ENCODE assay signal across 12 cellular contexts in the genomic region with DNA sequence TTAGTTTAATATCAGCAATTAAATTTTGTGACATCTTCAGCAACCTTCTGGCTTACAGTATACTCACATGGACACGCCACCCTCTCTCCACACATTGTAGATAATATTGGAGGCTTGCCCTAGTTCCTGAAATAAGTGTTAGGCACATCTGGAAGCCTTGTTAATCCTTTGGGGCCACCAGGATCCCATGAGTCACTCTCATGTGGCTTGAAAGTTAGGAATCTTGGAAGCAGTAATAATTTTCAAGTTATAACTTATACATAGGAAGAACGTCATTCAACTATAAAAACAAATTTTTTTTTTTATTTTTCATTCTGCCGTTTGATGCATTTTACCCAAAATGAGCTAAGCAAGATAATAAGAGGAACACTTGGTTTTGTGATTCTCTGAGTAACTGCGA. TPM values are rescaled to one million over a fixed set of nuclear protein-coding genes. Genes with fewer than 3 reads are reported as not detected.
DNase-seq lines count a peak whose midpoint lies in the region; ATAC-seq and TF ChIP-seq lines count a peak whose summit lies in the region.
"Had no signal": no experiment of that assay in that cellular context is flagged by ENCODE, and none has a peak within 500 bp of the region (broad histone marks: within the 10 kb centered on the region; RNA-seq: fewer than 3 reads in every experiment).

No MANE protein-coding gene starts in this region.

- no peak for TF ChIP-seq CTCF in colonic mucosa (IDR thresholded peaks at IDR 0.05)
- TF ChIP-seq CTCF in hepatocyte (IDR thresholded peaks at IDR 0.05; ENCODE audit: poor library complexity) = no peak

- no peaks in the 10 kb centered on the region for H3K4me1 ChIP-seq in colonic mucosa
- peaks cover 25% of the 10 kb centered on the region for H3K4me1 ChIP-seq in hepatocyte (ENCODE audit: insufficient read depth)
- peaks cover 51% of the 10 kb centered on the region for H3K4me1 ChIP-seq in stomach smooth muscle (ENCODE audit: control insufficient read depth, insufficient read depth, low read length)
- H3K4me1 ChIP-seq: prostate gland had no signal

- no peaks in the 10 kb centered on the region for H4K20me1 ChIP-seq in hepatocyte (ENCODE audit: insufficient read depth, poor library complexity, severe bottlenecking)

- H3K4me3 ChIP-seq in colonic mucosa (no peak overlapping the region), hepatocyte (no peak overlapping the region), stomach smooth muscle (ENCODE audit: low read length in 2 of 2) (peak overlapping the region in 1 of 2 donors; percentile 16)
- H3K4me3 ChIP-seq: prostate gland had no signal

- no peak overlapping the region for H2AFZ ChIP-seq in hepatocyte

- no peaks in the 10 kb centered on the region for H3K9me2 ChIP-seq in hepatocyte (replicated peaks; ENCODE audit: insufficient read depth)

- H3K27me3 ChIP-seq in colonic mucosa = no peaks in the 10 kb centered on the region
- H3K27me3 ChIP-seq in hepatocyte = no peaks in the 10 kb centered on the region
- H3K27me3 ChIP-seq in stomach smooth muscle (ENCODE audit: control insufficient read depth in 1 of 2, insufficient read depth in 2 of 2, low read length in 2 of 2) = no peaks in the 10 kb centered on the region

- no peak for ATAC-seq in GM18498 (IDR thresholded peaks at IDR 0.05; ENCODE audit: unreplicated experiment)
- ATAC-seq: CD8-positive, alpha-beta T cell had no signal

- intact Hi-C loops in colonic mucosa (cut with DNase I) = no loop called here

- no peaks in the 10 kb centered on the region for H3K9me3 ChIP-seq in colonic mucosa
- H3K9me3 ChIP-seq in hepatocyte (ENCODE audit: low read depth) = no peaks in the 10 kb centered on the region
- H3K9me3 ChIP-seq in stomach smooth muscle (ENCODE audit: control insufficient read depth in 2 of 2, low read length in 2 of 2) = no peaks in the 10 kb centered on the region
- H3K9me3 ChIP-seq: prostate gland had no signal

- no peak overlapping the region for H3K4me2 ChIP-seq in hepatocyte

- H3K36me3 ChIP-seq in colonic mucosa = no peaks in the 10 kb centered on the region
- H3K36me3 ChIP-seq in hepatocyte (replicated peaks; ENCODE audit: insufficient read depth, low read depth) = no peaks in the 10 kb centered on the region
- peaks cover 0 to 4% of the 10 kb centered on the region in 2 donors for H3K36me3 ChIP-seq in stomach smooth muscle (ENCODE audit: control insufficient read depth in 2 of 2, insufficient read depth in 2 of 2, low read length in 2 of 2)
- H3K36me3 ChIP-seq: prostate gland had no signal

- H3K9ac ChIP-seq in colonic mucosa (ENCODE audit: low read depth in 2 of 2, low read length in 2 of 2) = no peak overlapping the region
- peak overlapping the region in 1 of 2 donors; percentile 8 for H3K9ac ChIP-seq in stomach smooth muscle (ENCODE audit: low read length in 2 of 2)

- WGBS in hepatocyte (ENCODE audit: low lambda C conversion rate, missing lambda C conversion rate) = 80% methylated on average over 4 of the region's 4 CpGs

- H3K27ac ChIP-seq in colonic mucosa = peak overlapping the region; percentile 53
- peak overlapping the region; percentile 86 for H3K27ac ChIP-seq in hepatocyte
- H3K27ac ChIP-seq in stomach smooth muscle (ENCODE audit: low read length) = peak overlapping the region; percentile 88

- DNase-seq in GM04504 (ENCODE audit: low read depth) (peak; percentile 88), colonic mucosa (no peak), hepatocyte (ENCODE audit: low spot score) (no peak), AG08396 (ENCODE audit: low spot score) (no peak), NCI-H524 treated with DMSO at 0.1 percent for 48 hours (lab: John Stamatoyannopoulos, UW) (no peak)
- DNase-seq in activated CD4-positive, alpha-beta T cell treated with anti-CD3 and anti-CD28 coated beads for 1 hour = no peak
- DNase-seq: activated CD4-positive, CD25-positive, alpha-beta regulatory T cell treated with anti-CD3 and anti-CD28 coated beads, Interleukin-2, amount 50 U/mL, for 72 hours; CD8-positive, alpha-beta T cell; NCI-H748 treated with DMSO at 0.1 percent for 48 hours had no signal

- no peaks in the 10 kb centered on the region for H3K79me2 ChIP-seq in hepatocyte

RNA-seq across cellular contexts. Expression of a gene that starts 20.5 kb away (rescaled TPM):
- 10 to 100 TPM; 15.8 to 35.1 TPM for total RNA-seq in colonic mucosa
- total RNA-seq in hepatocyte = 18.9 and 19.1 TPM in 2 replicates
- polyA plus RNA-seq in hepatocyte = 8.4 and 14.1 TPM in 2 replicates
- total RNA-seq: CD8-positive, alpha-beta T cell had no signal
